In the genomic region with DNA sequence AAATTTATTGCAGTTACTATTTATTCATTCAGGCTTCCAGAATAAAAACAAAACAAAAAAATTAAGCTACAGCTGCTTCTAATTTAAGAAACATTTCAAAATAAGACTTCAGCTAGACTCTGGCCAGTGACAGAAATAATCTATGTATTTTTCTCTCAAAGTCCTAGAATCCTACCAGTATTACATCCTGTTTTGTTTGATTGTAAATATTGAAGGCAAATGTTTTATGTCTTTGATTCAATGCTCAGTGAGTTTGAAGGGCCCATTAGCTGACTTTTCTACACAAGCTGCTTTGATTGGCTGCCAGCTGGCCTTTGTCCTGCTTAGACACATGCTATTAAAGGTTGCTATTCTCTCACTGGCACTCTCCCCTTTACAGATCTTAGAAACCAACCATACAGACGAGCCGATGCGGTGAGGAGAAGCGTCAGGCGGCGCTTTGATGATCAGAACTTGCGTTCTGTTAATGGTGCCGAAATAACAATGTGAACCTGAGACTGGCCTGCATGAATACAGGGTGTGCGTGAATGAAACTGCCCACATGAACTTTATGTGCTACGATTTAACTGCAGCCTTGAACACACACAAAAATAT, we compare ENCODE assay signal across 9 cellular contexts.
DNase-seq lines count a peak whose midpoint lies in the region; ATAC-seq and TF ChIP-seq lines count a peak whose summit lies in the region.
"Had no signal": no experiment of that assay in that cellular context is flagged by ENCODE, and none has a peak within 500 bp of the region (broad histone marks: within the 10 kb centered on the region; RNA-seq: fewer than 3 reads in every experiment).

No MANE protein-coding gene starts in this region.

- ATAC-seq in GM21825 (IDR thresholded peaks at IDR 0.05; ENCODE audit: unreplicated experiment) = no peak
- no peak for ATAC-seq in GM19452 (IDR thresholded peaks at IDR 0.05; ENCODE audit: unreplicated experiment)

- no peak for TF ChIP-seq POLR2A in lower leg skin (IDR thresholded peaks at IDR 0.05)

- H3K27me3 Mint-ChIP-seq in activated T-cell treated with anti-CD3 and anti-CD28 coated beads, Interleukin-2, amount 50 U/mL, for 24 hours = no peaks in the 10 kb centered on the region

- intact Hi-C loops in lower leg skin (cut with DNase I; ENCODE audit: low total_unique reads) = no loop called here

- peaks cover 34% of the 10 kb centered on the region for H3K36me3 Mint-ChIP-seq in activated T-cell treated with anti-CD3 and anti-CD28 coated beads, Interleukin-2, amount 50 U/mL, for 24 hours (ENCODE audit: low read depth)

- peak overlapping the region; percentile 30 for H3K27ac Mint-ChIP-seq in activated T-cell treated with anti-CD3 and anti-CD28 coated beads, Interleukin-2, amount 50 U/mL, for 24 hours

- no peaks in the 10 kb centered on the region for H3K9me3 Mint-ChIP-seq in activated T-cell treated with anti-CD3 and anti-CD28 coated beads, Interleukin-2, amount 50 U/mL, for 24 hours

- H3K4me1 Mint-ChIP-seq in activated T-cell treated with anti-CD3 and anti-CD28 coated beads, Interleukin-2, amount 50 U/mL, for 24 hours (ENCODE audit: low read depth) = no peaks in the 10 kb centered on the region

- H3K4me3 Mint-ChIP-seq in activated T-cell treated with anti-CD3 and anti-CD28 coated beads, Interleukin-2, amount 50 U/mL, for 24 hours = no peak overlapping the region

- no peak for TF ChIP-seq CTCF in lower leg skin (IDR thresholded peaks at IDR 0.05)

- H3K4me3 ChIP-seq in lower leg skin (ENCODE audit: low read depth, poor library complexity, severe bottlenecking) = no peak overlapping the region

- DNase-seq in activated T-cell treated with anti-CD3 and anti-CD28 coated beads, Interleukin-2, amount 50 U/mL, for 24 hours = no peak
- DNase-seq in activated T-cell treated with anti-CD3 and anti-CD28 coated beads, Interleukin-2, amount 50 U/mL, for 1 hour = no peak
- DNase-seq in cerebellar cortex (ENCODE audit: low spot score) = peak; percentile 86
- DNase-seq in lower leg skin (ENCODE audit: low spot score in 2 of 2) = peak; percentile 24 to 89
- peak; percentile 57 for DNase-seq in ureter (ENCODE audit: low spot score)
- DNase-seq in HEK293T (ENCODE audit: extremely low spot score) = no peak
- DNase-seq: activated effector memory CD4-positive, alpha-beta T cell treated with anti-CD3 and anti-CD28 coated beads, Interleukin-2, amount 50 U/mL, for 16 hours had no signal

- 39 to 43% methylated on average over 10 of the region's 10 CpGs for WGBS in lower leg skin, 2 donors

- POLR2A ChIA-PET in HEK293T (lab: Yijun Ruan, JAX) = interaction anchor here (1.2 kb wide), 1 partner anchor 152 kb away, joined by 3 read pairs; no protein-coding TSS in a partner anchor

- CTCF ChIA-PET in HEK293T (lab: Yijun Ruan, JAX) = interaction anchor here (1.8 kb wide), 1 partner anchor 12 kb away, joined by 5 read pairs; no protein-coding TSS in a partner anchor

TF ChIP-seq in HEK293T, 16 proteins besides CTCF, POLR2A, EP300 and RAD21:
- TF ChIP-seq L3MBTL2 (conservative IDR thresholded peaks at IDR 0.05) = no peak
- TF ChIP-seq LEF1 (IDR thresholded peaks at IDR 0.05; ENCODE audit: borderline replicate concordance) = no peak
- TF ChIP-seq ELF4 (IDR thresholded peaks at IDR 0.05) = no peak
- TF ChIP-seq BHLHE40 (IDR thresholded peaks at IDR 0.05; ENCODE audit: borderline replicate concordance) = no peak
- TF ChIP-seq SP1 (IDR thresholded peaks at IDR 0.05) = no peak
- no peak for TF ChIP-seq FOXK2 (IDR thresholded peaks at IDR 0.05)
- no peak for TF ChIP-seq FOXM1 (IDR thresholded peaks at IDR 0.05; ENCODE audit: borderline replicate concordance)
- no peak for TF ChIP-seq FOXA1 (IDR thresholded peaks at IDR 0.05)
- no peak for TF ChIP-seq CTBP1 (IDR thresholded peaks at IDR 0.05; ENCODE audit: borderline replicate concordance)
- no peak for TF ChIP-seq ARNT (IDR thresholded peaks at IDR 0.05)
- TF ChIP-seq NFRKB (IDR thresholded peaks at IDR 0.05) = no peak
- TF ChIP-seq ZNF384 (IDR thresholded peaks at IDR 0.05) = no peak
- TF ChIP-seq HDGF (IDR thresholded peaks at IDR 0.05; ENCODE audit: borderline replicate concordance) = no peak
- no peak for TF ChIP-seq TARDBP (IDR thresholded peaks at IDR 0.05)
- TF ChIP-seq, protein P1, sequence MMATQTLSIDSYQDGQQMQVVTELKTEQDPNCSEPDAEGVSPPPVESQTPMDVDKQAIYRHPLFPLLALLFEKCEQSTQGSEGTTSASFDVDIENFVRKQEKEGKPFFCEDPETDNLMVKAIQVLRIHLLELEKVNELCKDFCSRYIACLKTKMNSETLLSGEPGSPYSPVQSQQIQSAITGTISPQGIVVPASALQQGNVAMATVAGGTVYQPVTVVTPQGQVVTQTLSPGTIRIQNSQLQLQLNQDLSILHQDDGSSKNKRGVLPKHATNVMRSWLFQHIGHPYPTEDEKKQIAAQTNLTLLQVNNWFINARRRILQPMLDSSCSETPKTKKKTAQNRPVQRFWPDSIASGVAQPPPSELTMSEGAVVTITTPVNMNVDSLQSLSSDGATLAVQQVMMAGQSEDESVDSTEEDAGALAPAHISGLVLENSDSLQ (IDR thresholded peaks at IDR 0.05) = no peak
- TF ChIP-seq SUZ12 (IDR thresholded peaks at IDR 0.05) = no peak

Comparison
In these comparisons a context has a peak if more than half of its experiments do, and no peak if none do; other contexts are left out.
1. DNase-seq: peak in cerebellar cortex (single experiment), lower leg skin (2 of 2) and ureter (single experiment); none in activated T-cell treated with anti-CD3 and anti-CD28 coated beads, Interleukin-2, amount 50 U/mL, for 24 hours (single experiment), activated T-cell treated with anti-CD3 and anti-CD28 coated beads, Interleukin-2, amount 50 U/mL, for 1 hour (single experiment) and HEK293T (single experiment).